1 cellular context compared by ENCODE assay signal in genomic region chr17:50056217-50056960, GRCh38.
TF ChIP-seq lines count a peak whose summit lies in the region.

No MANE protein-coding gene starts in this region.

TF ChIP-seq in K562, 482 proteins besides CTCF, POLR2A, EP300 and RAD21 (continued from another document):
- TF ChIP-seq ATF2 (CRISPR knock-in tag; IDR thresholded peaks at IDR 0.05), result peak; percentile 29; the same call in 1 of the 2 replicates
- TF ChIP-seq MYNN (IDR thresholded peaks at IDR 0.05), result no peak
- TF ChIP-seq MYNN (CRISPR knock-in tag; IDR thresholded peaks at IDR 0.05), result no peak
- no peak for TF ChIP-seq TCF3 (CRISPR knock-in tag; IDR thresholded peaks at IDR 0.05)
- peak; percentile 28; the same call in 1 of the 2 replicates for TF ChIP-seq L3MBTL2 (IDR thresholded peaks at IDR 0.05)
- peak; percentile 94 for TF ChIP-seq ZNF707 (CRISPR knock-in tag; conservative IDR thresholded peaks at IDR 0.05)
- peak; percentile 23 for TF ChIP-seq HNRNPLL (IDR thresholded peaks at IDR 0.05; ENCODE audit: low read depth, low read length, poor library complexity, severe bottlenecking)
- TF ChIP-seq ZNF766 (CRISPR knock-in tag; conservative IDR thresholded peaks at IDR 0.05), result no peak
- TF ChIP-seq ZNF780A (CRISPR knock-in tag; IDR thresholded peaks at IDR 0.05), result no peak
- peak; percentile 22 for TF ChIP-seq CTCFL (IDR thresholded peaks at IDR 0.05; ENCODE audit: borderline replicate concordance, insufficient read depth, low read depth, low read length, poor library complexity, severe bottlenecking)
- no peak for TF ChIP-seq SRSF9 (IDR thresholded peaks at IDR 0.05; ENCODE audit: borderline replicate concordance, low read depth, low read length)
- no peak for TF ChIP-seq NCOA4 (IDR thresholded peaks at IDR 0.05; ENCODE audit: partially characterized antibody)
- no peak for TF ChIP-seq PREB (CRISPR knock-in tag; IDR thresholded peaks at IDR 0.05)
- TF ChIP-seq E2F8 (IDR thresholded peaks at IDR 0.05; ENCODE audit: low read depth, partially characterized antibody), result no peak
- no peak for TF ChIP-seq KDM2B (CRISPR knock-in tag; IDR thresholded peaks at IDR 0.05)
- 0 out of 2 replicates have a peak, but pooled peaks have one; percentile 14 for TF ChIP-seq VEZF1 (CRISPR knock-in tag; IDR thresholded peaks at IDR 0.05)
- TF ChIP-seq NRF1 (conservative IDR thresholded peaks at IDR 0.05 in 1 of 2, IDR thresholded peaks at IDR 0.05 in 1 of 2), result peak in 1 of 2 experiments; percentile 43; a peak in 1 of 4 replicates
- TF ChIP-seq SMAD4 (CRISPR knock-in tag; conservative IDR thresholded peaks at IDR 0.05), result peak; percentile 31; the same call in 1 of the 2 replicates
